ENCODE assay signal across 22 cellular contexts in the genomic region with DNA sequence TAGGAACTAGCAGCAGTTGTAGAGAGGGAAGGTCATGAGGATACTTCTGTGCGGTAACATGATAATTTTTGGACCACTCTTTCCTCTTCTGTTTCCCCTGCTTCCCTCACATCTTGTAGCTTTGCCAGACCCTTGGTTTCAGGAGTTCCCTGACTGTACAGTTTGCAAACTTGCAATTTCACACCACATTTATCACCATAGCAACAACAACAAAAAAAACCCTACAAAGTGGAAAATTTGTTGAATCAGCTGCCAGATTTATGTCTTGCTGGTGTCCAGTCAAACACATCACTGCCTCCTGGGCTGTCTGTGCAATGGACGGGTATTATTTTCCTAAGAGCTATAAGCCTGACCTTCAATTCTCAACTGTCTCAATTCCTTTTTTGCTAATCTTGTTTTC.
DNase-seq lines count a peak whose midpoint lies in the region; ATAC-seq and TF ChIP-seq lines count a peak whose summit lies in the region.
"Had no signal": no experiment of that assay in that cellular context is flagged by ENCODE, and none has a peak within 500 bp of the region (broad histone marks: within the 10 kb centered on the region; RNA-seq: fewer than 3 reads in every experiment).

No MANE protein-coding gene starts in this region.

- no peak for ATAC-seq in HG03457 (IDR thresholded peaks at IDR 0.05; ENCODE audit: unreplicated experiment)
- ATAC-seq: HCT116, SK-N-SH treated with all-trans-retinoic acid at 6 μM for 48 hours, T-cell had no signal

- no peaks in the 10 kb centered on the region for H3K27me3 ChIP-seq in CD8-positive, alpha-beta memory T cell (ENCODE audit: insufficient read depth, low read length, poor library complexity, severe bottlenecking)
- H3K27me3 ChIP-seq: MG63 had no signal

- H3K36me3 Mint-ChIP-seq in CD8-positive, alpha-beta memory T cell = no peaks in the 10 kb centered on the region
- H3K36me3 Mint-ChIP-seq: T-cell had no signal

- H3K4me1 ChIP-seq in CD8-positive, alpha-beta memory T cell (ENCODE audit: insufficient read depth, low read length) = no peaks in the 10 kb centered on the region

- no peaks in the 10 kb centered on the region for H3K4me1 Mint-ChIP-seq in CD8-positive, alpha-beta memory T cell
- H3K4me1 Mint-ChIP-seq: T-cell had no signal

- H3K9me3 ChIP-seq in CD8-positive, alpha-beta memory T cell (ENCODE audit: low read length) = no peaks in the 10 kb centered on the region
- H3K9me3 ChIP-seq: MG63 had no signal

- no peak for TF ChIP-seq CTCF in astrocyte of the spinal cord (IDR thresholded peaks at IDR 0.05; ENCODE audit: low read depth, low read length)

- H3K27ac Mint-ChIP-seq in CD8-positive, alpha-beta memory T cell = no peak overlapping the region
- H3K27ac Mint-ChIP-seq: CD4-positive, alpha-beta T cell; T-cell had no signal

- H3K4me3 Mint-ChIP-seq in CD8-positive, alpha-beta memory T cell = no peak overlapping the region
- H3K4me3 Mint-ChIP-seq: CD4-positive, alpha-beta T cell; T-cell had no signal

- H3K4me3 ChIP-seq in astrocyte of the spinal cord (ENCODE audit: low read depth, low read length) = no peak overlapping the region
- H3K4me3 ChIP-seq in CD8-positive, alpha-beta memory T cell (ENCODE audit: low read length) = no peak overlapping the region
- H3K4me3 ChIP-seq: MG63 had no signal

- peak in 2 of 3 experiments; percentile 27 to 53 for DNase-seq in NCI-H1417 (lab: John Stamatoyannopoulos, UW)
- DNase-seq in NCI-H1417 treated with DMSO at 0.1 percent for 48 hours (lab: John Stamatoyannopoulos, UW) = no peak
- peak; percentile 65 for DNase-seq in NCI-H748 treated with DMSO at 0.1 percent for 48 hours (lab: John Stamatoyannopoulos, UW)
- peak; percentile 78 for DNase-seq in astrocyte of the spinal cord (ENCODE audit: low read depth, low spot score)
- DNase-seq in renal cortical epithelial cell (ENCODE audit: low read depth) = peak; percentile 78
- DNase-seq in CD8-positive, alpha-beta memory T cell = no peak
- DNase-seq in activated CD8-positive, alpha-beta memory T cell treated with anti-CD3 and anti-CD28 coated beads for 24 hours = no peak
- DNase-seq: CD4-positive, alpha-beta T cell; DMS79; GOT3; NCI-H1048; NCI-H1694; NCI-H226; NCI-H526; OCI-M1; SHP77 treated with DMSO at 0.1 percent for 48 hours; T-cell had no signal

- H3K27me3 Mint-ChIP-seq in CD8-positive, alpha-beta memory T cell = no peaks in the 10 kb centered on the region
- H3K27me3 Mint-ChIP-seq: CD4-positive, alpha-beta T cell; T-cell had no signal

- H3K9me3 Mint-ChIP-seq in CD8-positive, alpha-beta memory T cell = peaks cover 0 to 11% (median 5%) of the 10 kb centered on the region in 5 donors

- in situ Hi-C loops in astrocyte of the spinal cord (cut with HindIII; ENCODE audit: low sequenced_read_pairs) = no loop called here

- H3K36me3 ChIP-seq in CD8-positive, alpha-beta memory T cell (ENCODE audit: insufficient read depth, low read length) = no peaks in the 10 kb centered on the region
- H3K36me3 ChIP-seq: MG63 had no signal

- CTCF ChIA-PET in CD8-positive, alpha-beta memory T cell (lab: Charles Lee) = no interaction called here

- H3K27ac ChIP-seq in CD8-positive, alpha-beta memory T cell (ENCODE audit: low read depth, low read length) = no peak overlapping the region
- H3K27ac ChIP-seq: KMS-11 had no signal

- POLR2A ChIA-PET in CD8-positive, alpha-beta memory T cell (lab: Charles Lee) = no interaction called here

Comparison
In these comparisons a context has a peak if more than half of its experiments do, and no peak if none do; other contexts are left out.
1. DNase-seq: peak in NCI-H1417 (2 of 3), NCI-H748 treated with DMSO at 0.1 percent for 48 hours (single experiment), astrocyte of the spinal cord (single experiment) and renal cortical epithelial cell (single experiment); none in NCI-H1417 treated with DMSO at 0.1 percent for 48 hours (single experiment), CD8-positive, alpha-beta memory T cell (0 of 5) and activated CD8-positive, alpha-beta memory T cell treated with anti-CD3 and anti-CD28 coated beads for 24 hours (single experiment).